1 cellular context compared by ENCODE assay signal in the genomic region with DNA sequence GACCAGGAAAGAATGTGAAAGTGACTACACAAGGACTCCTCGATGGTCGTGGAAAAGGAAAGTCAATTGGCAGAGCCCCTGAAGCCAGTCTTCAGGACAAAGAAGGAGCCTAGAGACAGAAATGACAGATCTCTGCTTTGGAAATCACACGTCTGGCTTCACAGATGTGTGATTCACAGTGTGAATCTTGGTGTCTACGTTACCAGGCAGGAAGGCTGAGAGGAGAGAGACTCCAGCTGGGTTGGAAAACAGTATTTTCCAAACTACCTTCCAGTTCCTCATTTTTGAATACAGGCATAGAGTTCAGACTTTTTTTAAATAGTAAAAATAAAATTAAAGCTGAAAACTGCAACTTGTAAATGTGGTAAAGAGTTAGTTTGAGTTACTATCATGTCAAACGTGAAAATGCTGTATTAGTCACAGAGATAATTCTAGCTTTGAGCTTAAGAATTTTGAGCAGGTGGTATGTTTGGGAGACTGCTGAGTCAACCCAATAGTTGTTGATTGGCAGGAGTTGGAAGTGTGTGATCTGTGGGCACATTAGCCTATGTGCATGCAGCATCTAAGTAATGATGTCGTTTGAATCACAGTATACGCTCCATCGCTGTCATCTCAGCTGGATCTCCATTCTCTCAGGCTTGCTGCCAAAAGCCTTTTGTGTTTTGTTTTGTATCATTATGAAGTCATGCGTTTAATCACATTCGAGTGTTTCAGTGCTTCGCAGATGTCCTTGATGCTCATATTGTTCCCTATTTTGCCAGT.
TF ChIP-seq lines count a peak whose summit lies in the region.

No MANE protein-coding gene starts in this region.

TF ChIP-seq in HepG2, 621 proteins besides CTCF, POLR2A, EP300 and RAD21:
- TF ChIP-seq ZMAT3 (CRISPR knock-in tag; conservative IDR thresholded peaks at IDR 0.05) (no peak), NFIB (CRISPR knock-in tag; IDR thresholded peaks at IDR 0.05; ENCODE audit: borderline replicate concordance) (no peak), NR2F1 (CRISPR knock-in tag; IDR thresholded peaks at IDR 0.05) (no peak), ZSCAN9 (CRISPR knock-in tag; IDR thresholded peaks at IDR 0.05; ENCODE audit: borderline replicate concordance) (no peak), ZNF34 (CRISPR knock-in tag; IDR thresholded peaks at IDR 0.05; ENCODE audit: borderline replicate concordance) (no peak), FOSL2 (CRISPR knock-in tag; IDR thresholded peaks at IDR 0.05) (no peak), SSRP1 (CRISPR knock-in tag; IDR thresholded peaks at IDR 0.05) (no peak), MED13 (CRISPR knock-in tag; IDR thresholded peaks at IDR 0.05) (no peak), ZNF768 (CRISPR knock-in tag; IDR thresholded peaks at IDR 0.05) (no peak)
- TF ChIP-seq, protein P1, sequence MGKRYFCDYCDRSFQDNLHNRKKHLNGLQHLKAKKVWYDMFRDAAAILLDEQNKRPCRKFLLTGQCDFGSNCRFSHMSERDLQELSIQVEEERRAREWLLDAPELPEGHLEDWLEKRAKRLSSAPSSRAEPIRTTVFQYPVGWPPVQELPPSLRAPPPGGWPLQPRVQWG (CRISPR knock-in tag; IDR thresholded peaks at IDR 0.05; ENCODE audit: borderline replicate concordance, low read depth) = no peak
- TF ChIP-seq, protein P2, sequence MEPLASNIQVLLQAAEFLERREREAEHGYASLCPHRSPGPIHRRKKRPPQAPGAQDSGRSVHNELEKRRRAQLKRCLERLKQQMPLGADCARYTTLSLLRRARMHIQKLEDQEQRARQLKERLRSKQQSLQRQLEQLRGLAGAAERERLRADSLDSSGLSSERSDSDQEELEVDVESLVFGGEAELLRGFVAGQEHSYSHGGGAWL (CRISPR knock-in tag; IDR thresholded peaks at IDR 0.05) = no peak
- TF ChIP-seq, protein P3, sequence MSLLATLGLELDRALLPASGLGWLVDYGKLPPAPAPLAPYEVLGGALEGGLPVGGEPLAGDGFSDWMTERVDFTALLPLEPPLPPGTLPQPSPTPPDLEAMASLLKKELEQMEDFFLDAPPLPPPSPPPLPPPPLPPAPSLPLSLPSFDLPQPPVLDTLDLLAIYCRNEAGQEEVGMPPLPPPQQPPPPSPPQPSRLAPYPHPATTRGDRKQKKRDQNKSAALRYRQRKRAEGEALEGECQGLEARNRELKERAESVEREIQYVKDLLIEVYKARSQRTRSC (CRISPR knock-in tag; IDR thresholded peaks at IDR 0.05; ENCODE audit: low read depth) = no peak
- TF ChIP-seq, protein P4, sequence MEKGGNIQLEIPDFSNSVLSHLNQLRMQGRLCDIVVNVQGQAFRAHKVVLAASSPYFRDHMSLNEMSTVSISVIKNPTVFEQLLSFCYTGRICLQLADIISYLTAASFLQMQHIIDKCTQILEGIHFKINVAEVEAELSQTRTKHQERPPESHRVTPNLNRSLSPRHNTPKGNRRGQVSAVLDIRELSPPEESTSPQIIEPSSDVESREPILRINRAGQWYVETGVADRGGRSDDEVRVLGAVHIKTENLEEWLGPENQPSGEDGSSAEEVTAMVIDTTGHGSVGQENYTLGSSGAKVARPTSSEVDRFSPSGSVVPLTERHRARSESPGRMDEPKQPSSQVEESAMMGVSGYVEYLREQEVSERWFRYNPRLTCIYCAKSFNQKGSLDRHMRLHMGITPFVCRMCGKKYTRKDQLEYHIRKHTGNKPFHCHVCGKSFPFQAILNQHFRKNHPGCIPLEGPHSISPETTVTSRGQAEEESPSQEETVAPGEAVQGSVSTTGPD (CRISPR knock-in tag; IDR thresholded peaks at IDR 0.05) = no peak
- TF ChIP-seq, protein P5, sequence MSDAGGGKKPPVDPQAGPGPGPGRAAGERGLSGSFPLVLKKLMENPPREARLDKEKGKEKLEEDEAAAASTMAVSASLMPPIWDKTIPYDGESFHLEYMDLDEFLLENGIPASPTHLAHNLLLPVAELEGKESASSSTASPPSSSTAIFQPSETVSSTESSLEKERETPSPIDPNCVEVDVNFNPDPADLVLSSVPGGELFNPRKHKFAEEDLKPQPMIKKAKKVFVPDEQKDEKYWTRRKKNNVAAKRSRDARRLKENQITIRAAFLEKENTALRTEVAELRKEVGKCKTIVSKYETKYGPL (CRISPR knock-in tag; IDR thresholded peaks at IDR 0.05) = no peak
- TF ChIP-seq, protein P6, sequence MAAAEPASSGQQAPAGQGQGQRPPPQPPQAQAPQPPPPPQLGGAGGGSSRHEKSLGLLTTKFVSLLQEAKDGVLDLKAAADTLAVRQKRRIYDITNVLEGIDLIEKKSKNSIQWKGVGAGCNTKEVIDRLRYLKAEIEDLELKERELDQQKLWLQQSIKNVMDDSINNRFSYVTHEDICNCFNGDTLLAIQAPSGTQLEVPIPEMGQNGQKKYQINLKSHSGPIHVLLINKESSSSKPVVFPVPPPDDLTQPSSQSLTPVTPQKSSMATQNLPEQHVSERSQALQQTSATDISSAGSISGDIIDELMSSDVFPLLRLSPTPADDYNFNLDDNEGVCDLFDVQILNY (CRISPR knock-in tag; conservative IDR thresholded peaks at IDR 0.05) = no peak
